8 cellular contexts compared by ENCODE assay signal in genomic region chr19:38831142-38831605, GRCh38. TPM values are rescaled to one million over a fixed set of nuclear protein-coding genes. Genes with fewer than 3 reads are reported as not detected.
A peak's percentile ranks its signal among the peaks of the same experiment; 100 is the strongest.
DNase-seq lines count a peak whose midpoint lies in the region; ATAC-seq and TF ChIP-seq lines count a peak whose summit lies in the region.

No MANE protein-coding gene starts in this region.

- H3K9me3 ChIP-seq in SK-N-MC (ENCODE audit: low read depth, low read length): no peaks in the 10 kb centered on the region
- H3K9me3 ChIP-seq in subcutaneous abdominal adipose tissue (ENCODE audit: control insufficient read depth in 5 of 5, low read length in 5 of 5): no peaks in the 10 kb centered on the region

- H3K4me3 ChIP-seq in SK-N-MC (peak overlapping the region; percentile 74), lower leg skin (ENCODE audit: low read depth, poor library complexity, severe bottlenecking) (peak overlapping the region; percentile 60), subcutaneous abdominal adipose tissue (ENCODE audit: low read depth in 1 of 5, low read length in 5 of 5) (peak overlapping the region; percentile 73 to 99 (median 95))

- H3K9ac ChIP-seq in SK-N-MC (ENCODE audit: insufficient read length) (peak overlapping the region; percentile 68), subcutaneous abdominal adipose tissue (ENCODE audit: low read length in 5 of 5) (peak overlapping the region; percentile 78 to 98 (median 94))

- peaks cover 29% of the 10 kb centered on the region; the same call in 1 of the 2 replicates for H3K36me3 ChIP-seq in SK-N-MC (ENCODE audit: insufficient read depth, low read length)
- peaks cover 0 to 36% (median 19%) of the 10 kb centered on the region in 5 donors for H3K36me3 ChIP-seq in subcutaneous abdominal adipose tissue (ENCODE audit: control insufficient read depth in 5 of 5, insufficient read depth in 5 of 5, low read length in 5 of 5)

- H3K27me3 ChIP-seq in subcutaneous abdominal adipose tissue (ENCODE audit: control insufficient read depth in 5 of 5, insufficient read depth in 4 of 5, low read length in 5 of 5): no peaks in the 10 kb centered on the region

- 7% methylated on average over 11 to 15 of the region's 16 CpGs for WGBS in lower leg skin, 2 donors

- ATAC-seq in HG03520 (IDR thresholded peaks at IDR 0.05; ENCODE audit: unreplicated experiment): peak; percentile 34

- TF ChIP-seq CTCF in GM20000 (IDR thresholded peaks at IDR 0.05; ENCODE audit: extremely low read depth, missing control alignments): no peak
- TF ChIP-seq CTCF in lower leg skin (IDR thresholded peaks at IDR 0.05): no peak

- DNase-seq in DMS 273 (lab: John Stamatoyannopoulos, UW; ENCODE audit: unreplicated experiment): peak; percentile 57
- no peak for DNase-seq in DMS 273 treated with DMSO at 0.1 percent for 48 hours (lab: John Stamatoyannopoulos, UW)
- peak; percentile 77 for DNase-seq in GM20000 (ENCODE audit: low spot score)
- DNase-seq in SK-N-MC (ENCODE audit: low read depth, low spot score): no peak
- peak; percentile 73 for DNase-seq in ecto neural progenitor cell (ENCODE audit: low spot score)
- peak in 1 of 2 donors; percentile 56 for DNase-seq in lower leg skin (ENCODE audit: low spot score in 2 of 2)

- intact Hi-C loops in lower leg skin (cut with DNase I; ENCODE audit: low total_unique reads): loop anchor here (10.0 kb wide), 1 partner anchor 196 kb away; no protein-coding TSS in a partner anchor

- peaks cover 5 to 43% (median 34%) of the 10 kb centered on the region in 5 donors for H3K4me1 ChIP-seq in subcutaneous abdominal adipose tissue (ENCODE audit: control insufficient read depth in 5 of 5, insufficient read depth in 5 of 5, low read length in 5 of 5)

- no peak for TF ChIP-seq POLR2A in lower leg skin (IDR thresholded peaks at IDR 0.05)

- H3K27ac ChIP-seq in SK-N-MC (peak overlapping the region; percentile 3; the same call in 1 of the 2 replicates), subcutaneous abdominal adipose tissue (ENCODE audit: low read depth, low read length) (peak overlapping the region; percentile 100)

RNA-seq across cellular contexts. Expression of gene ECH1, which starts 0.4 kb away (rescaled TPM):
- total RNA-seq in lower leg skin: 100 to 1,000 TPM in 2 of 4 donors, 10 to 100 TPM in 2; 59.4 to 197 (median 109) TPM

RNA-seq across cellular contexts. Expression of gene LGALS4, which starts 18.4 kb away (rescaled TPM):
- total RNA-seq in lower leg skin: 1 to 10 TPM; 1.1 to 2.7 (median 1.9) TPM

RNA-seq across cellular contexts. Expression of gene HNRNPL, which starts 18.6 kb away (rescaled TPM):
- 100 to 1,000 TPM; 147 to 203 (median 177) TPM for total RNA-seq in lower leg skin

RNA-seq across cellular contexts. Expression of gene LGALS7B, which starts 42.2 kb away (rescaled TPM):
- 1,000 to 10,000 TPM; 3,936 to 6,716 (median 4,891) TPM for total RNA-seq in lower leg skin

RNA-seq across cellular contexts. Expression of gene RINL, which starts 46.9 kb away (rescaled TPM):
- total RNA-seq in lower leg skin: 10 to 100 TPM in 3 of 4 donors, 1 to 10 TPM in 1; 5.5 to 14.0 (median 11.6) TPM

Comparison
In these comparisons a context has a peak if more than half of its experiments do, and no peak if none do; other contexts are left out.
1. DNase-seq: peak in DMS 273 (single experiment), GM20000 (single experiment) and ecto neural progenitor cell (single experiment); none in DMS 273 treated with DMSO at 0.1 percent for 48 hours (single experiment) and SK-N-MC (single experiment).
2. Peak in every context shown above with its lines, with median percentiles within 50 percentile points of each other: H3K4me3 ChIP-seq.